20 cellular contexts compared by ENCODE assay signal in the genomic region with DNA sequence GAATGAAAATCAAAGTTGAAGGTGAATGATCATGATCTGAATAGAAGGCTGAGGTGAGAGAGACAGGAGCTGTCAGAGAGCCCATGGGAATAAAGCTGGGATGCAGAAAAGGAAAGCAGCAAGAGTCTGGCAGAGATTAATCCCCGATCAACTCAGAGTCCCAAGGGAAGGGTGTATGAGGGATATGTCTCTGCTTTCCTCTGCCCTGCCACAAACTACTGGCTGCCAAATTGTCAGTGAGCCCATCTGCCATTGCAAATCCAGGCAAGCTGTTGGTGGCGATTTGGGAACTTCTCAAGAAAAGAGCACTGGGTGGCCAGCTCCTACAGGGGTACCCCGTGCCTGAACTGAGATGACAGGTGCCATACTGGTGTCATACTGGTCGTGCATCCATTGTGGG.
DNase-seq lines count a peak whose midpoint lies in the region; ATAC-seq and TF ChIP-seq lines count a peak whose summit lies in the region.
"Had no signal": no experiment of that assay in that cellular context is flagged by ENCODE, and none has a peak within 500 bp of the region (broad histone marks: within the 10 kb centered on the region; RNA-seq: fewer than 3 reads in every experiment).

No MANE protein-coding gene starts in this region.

- in situ Hi-C loops in G401 (cut with HindIII; ENCODE audit: low sequenced_read_pairs), result no loop called here

- H3K9me3 ChIP-seq in left lung, result peaks cover 0 to 20% of the 10 kb centered on the region in 2 donors
- H3K9me3 ChIP-seq: MG63, SJCRH30 had no signal

- no peak overlapping the region for H3K27ac ChIP-seq in left lung
- H3K27ac ChIP-seq: SJCRH30 had no signal

- DNase-seq in Ammon's horn (ENCODE audit: low spot score) (peak; percentile 3), G401 (ENCODE audit: low spot score) (peak; percentile 8), NCI-H524 treated with DMSO at 0.1 percent for 48 hours (lab: John Stamatoyannopoulos, UW) (peak; percentile 84), cerebellar cortex (ENCODE audit: low spot score) (peak; percentile 8), NCI-H146 (lab: John Stamatoyannopoulos, UW) (no peak), left lung (no peak)
- no peak for DNase-seq in activated CD4-positive, alpha-beta T cell treated with anti-CD3 and anti-CD28 coated beads, Interleukin-2, amount 50 U/mL, for 4 hours
- DNase-seq: C1 segment of cervical spinal cord; CD4-positive, alpha-beta memory T cell; COR-L47; GF-D8; IMR-90; KG1; MG63; NCI-H1105 treated with DMSO at 0.1 percent for 48 hours; NCI-H1694; NCI-H2029 treated with DMSO at 0.1 percent for 48 hours; PC-3; SJCRH30 had no signal

- H3K36me3 ChIP-seq in left lung, result no peaks in the 10 kb centered on the region
- H3K36me3 ChIP-seq: MG63, SJCRH30 had no signal

- H3K27me3 ChIP-seq in left lung, result no peaks in the 10 kb centered on the region
- H3K27me3 ChIP-seq: MG63, SJCRH30 had no signal

- intact Hi-C loops in left lung (cut with DNase I), result no loop called here

- no peaks in the 10 kb centered on the region for H3K4me1 ChIP-seq in left lung
- H3K4me1 ChIP-seq: SJCRH30 had no signal

- ATAC-seq in left lung, result no peak
- ATAC-seq: PC-3, Right ventricle myocardium inferior had no signal

- H3K4me3 ChIP-seq in left lung, result no peak overlapping the region
- H3K4me3 ChIP-seq: MG63, SJCRH30 had no signal

- TF ChIP-seq CTCF in left lung (IDR thresholded peaks at IDR 0.05), result no peak

Comparison
In these comparisons a context has a peak if more than half of its experiments do, and no peak if none do; other contexts are left out.
1. DNase-seq: peak in Ammon's horn (single experiment), G401 (single experiment), NCI-H524 treated with DMSO at 0.1 percent for 48 hours (single experiment) and cerebellar cortex (single experiment); none in activated CD4-positive, alpha-beta T cell treated with anti-CD3 and anti-CD28 coated beads, Interleukin-2, amount 50 U/mL, for 4 hours (0 of 2), NCI-H146 (single experiment) and left lung (0 of 2).